13 cellular contexts compared by ENCODE assay signal in genomic region chr7:8232999-8233847, GRCh38. TPM values are rescaled to one million over a fixed set of nuclear protein-coding genes. Genes with fewer than 3 reads are reported as not detected.
A peak's percentile ranks its signal among the peaks of the same experiment; 100 is the strongest.
DNase-seq lines count a peak whose midpoint lies in the region; ATAC-seq lines count a peak whose summit lies in the region.
"Had no signal": no experiment of that assay in that cellular context is flagged by ENCODE, and none has a peak within 500 bp of the region (broad histone marks: within the 10 kb centered on the region; RNA-seq: fewer than 3 reads in every experiment).

No MANE protein-coding gene starts in this region.

- H2BK120ac ChIP-seq in trophoblast cell (ENCODE audit: insufficient read depth, low read length, poor library complexity), result no peak overlapping the region

- no peak overlapping the region for H3K27ac ChIP-seq in trophoblast cell (ENCODE audit: low read depth, low read length)

- H3K4me3 Mint-ChIP-seq in activated naive CD4-positive, alpha-beta T cell treated with anti-CD3 and anti-CD28 coated beads, Interleukin-2, amount 10 ng/mL, durations not matched to agents 7 days and 5 days, result no peak overlapping the region
- H3K4me3 Mint-ChIP-seq in activated T-helper 2 cell treated with anti-CD3 and anti-CD28 coated beads, Interferon-gamma antibody, Interleukin-2, Interleukin-4, amounts not matched to agents 10 μg/mL and 5 μg/mL and 100 μg/mL, durations not matched to agents 14 hours and 24 hours and 36 hours (ENCODE audit: low read depth), result no peak overlapping the region
- H3K4me3 Mint-ChIP-seq in T-cell, result no peak overlapping the region
- H3K4me3 Mint-ChIP-seq: activated naive CD8-positive, alpha-beta T cell treated with anti-CD3 and anti-CD28 coated beads, Interleukin-2, amount 10 ng/mL, durations not matched to agents 7 days and 5 days; nephron progenitor cell had no signal

- ATAC-seq in activated naive CD4-positive, alpha-beta T cell treated with anti-CD3 and anti-CD28 coated beads, Interleukin-2, amount 50 U/mL, for 72 hours, result peak; percentile 72 to 89
- ATAC-seq in HG03095 (IDR thresholded peaks at IDR 0.05; ENCODE audit: unreplicated experiment) (peak; percentile 90), T-cell (replicated peaks in 1 of 4) (no peak), HG03457 (IDR thresholded peaks at IDR 0.05; ENCODE audit: unreplicated experiment) (no peak)

- H3K36me3 ChIP-seq in trophoblast cell (ENCODE audit: control insufficient read depth in 1 of 2, insufficient read depth in 2 of 2, low read length in 2 of 2), result no peaks in the 10 kb centered on the region

- H3K4me3 ChIP-seq in trophoblast cell (ENCODE audit: low read depth, low read length), result no peak overlapping the region

- no peaks in the 10 kb centered on the region for H3K79me1 ChIP-seq in trophoblast cell (ENCODE audit: low read length)

- peaks cover 0 to 2% of the 10 kb centered on the region in 2 experiments for H3K4me1 ChIP-seq in trophoblast cell (ENCODE audit: control insufficient read depth in 1 of 2, insufficient read depth in 2 of 2, low read length in 2 of 2)

- no peaks in the 10 kb centered on the region for H3K9me3 Mint-ChIP-seq in activated naive CD4-positive, alpha-beta T cell treated with anti-CD3 and anti-CD28 coated beads, Interleukin-2, amount 50 U/mL, for 72 hours
- H3K9me3 Mint-ChIP-seq in activated naive CD4-positive, alpha-beta T cell treated with anti-CD3 and anti-CD28 coated beads, Interleukin-2, amount 10 ng/mL, durations not matched to agents 7 days and 5 days, result no peaks in the 10 kb centered on the region
- no peaks in the 10 kb centered on the region for H3K9me3 Mint-ChIP-seq in activated T-helper 2 cell treated with anti-CD3 and anti-CD28 coated beads, Interferon-gamma antibody, Interleukin-2, Interleukin-4, amounts not matched to agents 10 μg/mL and 5 μg/mL and 100 μg/mL, durations not matched to agents 14 hours and 24 hours and 36 hours
- H3K9me3 Mint-ChIP-seq in T-cell, result no peaks in the 10 kb centered on the region
- H3K9me3 Mint-ChIP-seq: activated naive CD8-positive, alpha-beta T cell treated with anti-CD3 and anti-CD28 coated beads, Interleukin-2, amount 10 ng/mL, durations not matched to agents 7 days and 5 days; nephron progenitor cell had no signal

- H3K23ac ChIP-seq in trophoblast cell (ENCODE audit: low read length), result no peak overlapping the region

- intact Hi-C loops in activated T-helper 2 cell treated with anti-CD3 and anti-CD28 coated beads, Interferon-gamma antibody, Interleukin-2, Interleukin-4, amounts not matched to agents 10 μg/mL and 5 μg/mL and 100 μg/mL, durations not matched to agents 14 hours and 24 hours and 36 hours (cut with micrococcal nuclease), result loop anchor here (1.0 kb wide), 1 partner anchor 593 kb away; the partner anchor contains the start of gene UMAD1

- no peak overlapping the region for H3K14ac ChIP-seq in trophoblast cell (ENCODE audit: low read length)

- no peaks in the 10 kb centered on the region for H3K27me3 ChIP-seq in trophoblast cell (ENCODE audit: insufficient read depth, low read length)

- H3K79me2 ChIP-seq in trophoblast cell (ENCODE audit: control insufficient read depth, insufficient read depth, low read length, poor library complexity), result no peaks in the 10 kb centered on the region

- CTCF ChIA-PET in activated naive CD4-positive, alpha-beta T cell treated with anti-CD3 and anti-CD28 coated beads, Interleukin-2, amount 10 ng/mL, durations not matched to agents 7 days and 5 days (lab: Charles Lee), result no interaction called here
- CTCF ChIA-PET in T-cell (lab: Charles Lee), result interaction anchor here in 1 of 2 donors (0.5 kb wide), 1 partner anchor 17 kb away, joined by 6 read pairs; no protein-coding TSS in a partner anchor

- H2AFZ ChIP-seq in trophoblast cell (ENCODE audit: insufficient read depth, low read length, poor library complexity), result no peak overlapping the region

- DNase-seq in activated naive CD4-positive, alpha-beta T cell treated with anti-CD3 and anti-CD28 coated beads, Interleukin-2, amount 50 U/mL, for 72 hours (ENCODE audit: low spot score in 2 of 2), result no peak
- DNase-seq in activated naive CD4-positive, alpha-beta T cell treated with anti-CD3 and anti-CD28 coated beads, Interleukin-2, amount 10 ng/mL, durations not matched to agents 7 days and 5 days, result no peak
- DNase-seq in activated T-helper 2 cell treated with anti-CD3 and anti-CD28 coated beads, Interferon-gamma antibody, Interleukin-2, Interleukin-4, amounts not matched to agents 10 μg/mL and 5 μg/mL and 100 μg/mL, durations not matched to agents 14 hours and 24 hours and 36 hours (ENCODE audit: low spot score), result no peak
- DNase-seq in trophoblast cell, result no peak
- DNase-seq in T-cell, result no peak
- DNase-seq in NCI-H510A (lab: John Stamatoyannopoulos, UW), result no peak
- DNase-seq: activated naive CD8-positive, alpha-beta T cell treated with anti-CD3 and anti-CD28 coated beads, Interleukin-2, amount 10 ng/mL, durations not matched to agents 7 days and 5 days; DMS79 treated with DMSO at 0.1 percent for 48 hours; kidney; NCI-H748 treated with DMSO at 0.1 percent for 48 hours; nephron progenitor cell had no signal

- WGBS in trophoblast cell (ENCODE audit: extremely low coverage, insufficient coverage, insufficient read length), result no CpG with 5 or more reads among the region's 8 CpGs

- peaks cover 15% of the 10 kb centered on the region for H3K27me3 Mint-ChIP-seq in activated naive CD4-positive, alpha-beta T cell treated with anti-CD3 and anti-CD28 coated beads, Interleukin-2, amount 10 ng/mL, durations not matched to agents 7 days and 5 days
- H3K27me3 Mint-ChIP-seq in activated T-helper 2 cell treated with anti-CD3 and anti-CD28 coated beads, Interferon-gamma antibody, Interleukin-2, Interleukin-4, amounts not matched to agents 10 μg/mL and 5 μg/mL and 100 μg/mL, durations not matched to agents 14 hours and 24 hours and 36 hours (ENCODE audit: low read depth), result peaks cover 8% of the 10 kb centered on the region
- H3K27me3 Mint-ChIP-seq in T-cell, result peaks cover 19 to 20% of the 10 kb centered on the region in 2 donors

- H4K91ac ChIP-seq in trophoblast cell (ENCODE audit: low read depth, low read length), result peak overlapping the region; percentile 4

- H3K18ac ChIP-seq in trophoblast cell (ENCODE audit: low read length), result no peak overlapping the region

- no peaks in the 10 kb centered on the region for H3K9me3 ChIP-seq in trophoblast cell (ENCODE audit: insufficient read depth, low read depth, low read length)

- H2AK5ac ChIP-seq in trophoblast cell (ENCODE audit: low read length), result no peak overlapping the region

- no peaks in the 10 kb centered on the region for H3K36me3 Mint-ChIP-seq in activated naive CD4-positive, alpha-beta T cell treated with anti-CD3 and anti-CD28 coated beads, Interleukin-2, amount 50 U/mL, for 72 hours
- H3K36me3 Mint-ChIP-seq in activated naive CD4-positive, alpha-beta T cell treated with anti-CD3 and anti-CD28 coated beads, Interleukin-2, amount 10 ng/mL, durations not matched to agents 7 days and 5 days, result no peaks in the 10 kb centered on the region
- no peaks in the 10 kb centered on the region for H3K36me3 Mint-ChIP-seq in activated T-helper 2 cell treated with anti-CD3 and anti-CD28 coated beads, Interferon-gamma antibody, Interleukin-2, Interleukin-4, amounts not matched to agents 10 μg/mL and 5 μg/mL and 100 μg/mL, durations not matched to agents 14 hours and 24 hours and 36 hours (ENCODE audit: low read depth)
- H3K36me3 Mint-ChIP-seq in T-cell, result no peaks in the 10 kb centered on the region
- H3K36me3 Mint-ChIP-seq: activated naive CD8-positive, alpha-beta T cell treated with anti-CD3 and anti-CD28 coated beads, Interleukin-2, amount 10 ng/mL, durations not matched to agents 7 days and 5 days had no signal

- POLR2A ChIA-PET in T-cell (lab: Charles Lee), result no interaction called here

- H3K9ac ChIP-seq in trophoblast cell (ENCODE audit: low read length), result no peak overlapping the region

- no peak overlapping the region for H3K27ac Mint-ChIP-seq in activated naive CD4-positive, alpha-beta T cell treated with anti-CD3 and anti-CD28 coated beads, Interleukin-2, amount 50 U/mL, for 72 hours
- H3K27ac Mint-ChIP-seq in activated naive CD4-positive, alpha-beta T cell treated with anti-CD3 and anti-CD28 coated beads, Interleukin-2, amount 10 ng/mL, durations not matched to agents 7 days and 5 days, result no peak overlapping the region
- peak overlapping the region; percentile 30 for H3K27ac Mint-ChIP-seq in activated T-helper 2 cell treated with anti-CD3 and anti-CD28 coated beads, Interferon-gamma antibody, Interleukin-2, Interleukin-4, amounts not matched to agents 10 μg/mL and 5 μg/mL and 100 μg/mL, durations not matched to agents 14 hours and 24 hours and 36 hours
- no peak overlapping the region for H3K27ac Mint-ChIP-seq in T-cell
- H3K27ac Mint-ChIP-seq: activated naive CD8-positive, alpha-beta T cell treated with anti-CD3 and anti-CD28 coated beads, Interleukin-2, amount 10 ng/mL, durations not matched to agents 7 days and 5 days; nephron progenitor cell had no signal

- H2BK5ac ChIP-seq in trophoblast cell (ENCODE audit: low read depth, low read length, poor library complexity), result no peak overlapping the region

- no peak overlapping the region for H4K8ac ChIP-seq in trophoblast cell (ENCODE audit: low read depth, low read length)

- H2BK12ac ChIP-seq in trophoblast cell (ENCODE audit: low read length), result no peak overlapping the region

- H4K12ac ChIP-seq in trophoblast cell (ENCODE audit: low read depth, low read length), result no peak overlapping the region

- no peak overlapping the region for H3K4me2 ChIP-seq in trophoblast cell (ENCODE audit: low read length)

- H3K4me1 Mint-ChIP-seq in activated naive CD4-positive, alpha-beta T cell treated with anti-CD3 and anti-CD28 coated beads, Interleukin-2, amount 10 ng/mL, durations not matched to agents 7 days and 5 days, result no peaks in the 10 kb centered on the region
- H3K4me1 Mint-ChIP-seq in activated T-helper 2 cell treated with anti-CD3 and anti-CD28 coated beads, Interferon-gamma antibody, Interleukin-2, Interleukin-4, amounts not matched to agents 10 μg/mL and 5 μg/mL and 100 μg/mL, durations not matched to agents 14 hours and 24 hours and 36 hours (ENCODE audit: low read depth), result peaks cover 14% of the 10 kb centered on the region
- H3K4me1 Mint-ChIP-seq in T-cell, result no peaks in the 10 kb centered on the region
- H3K4me1 Mint-ChIP-seq: activated naive CD8-positive, alpha-beta T cell treated with anti-CD3 and anti-CD28 coated beads, Interleukin-2, amount 10 ng/mL, durations not matched to agents 7 days and 5 days; nephron progenitor cell had no signal

- no peak overlapping the region for H3K4ac ChIP-seq in trophoblast cell (ENCODE audit: low read depth, low read length)

RNA-seq across cellular contexts. Expression of gene ICA1, which starts 28.7 kb away (rescaled TPM):
- total RNA-seq in activated naive CD4-positive, alpha-beta T cell treated with anti-CD3 and anti-CD28 coated beads, Interleukin-2, amount 50 U/mL, for 72 hours, result 1 to 10 TPM in 1 of 2 donors, under 1 TPM in 1; 0.46 to 3.6 TPM
- total RNA-seq in activated T-helper 2 cell treated with anti-CD3 and anti-CD28 coated beads, Interferon-gamma antibody, Interleukin-2, Interleukin-4, amounts not matched to agents 10 μg/mL and 5 μg/mL and 100 μg/mL, durations not matched to agents 14 hours and 24 hours and 36 hours, result 3.9 and 4.8 TPM in 2 replicates
- polyA plus RNA-seq in trophoblast cell (2013), result 11.2 and 11.5 TPM in 2 replicates
- 1 to 10 TPM in 3 of 5 donors, under 1 TPM in 2; 0.82 to 2.4 (median 1.1) TPM for total RNA-seq in T-cell

Comparison
In these comparisons a context has a peak if more than half of its experiments do, and no peak if none do; other contexts are left out.
1. ATAC-seq: peak in activated naive CD4-positive, alpha-beta T cell treated with anti-CD3 and anti-CD28 coated beads, Interleukin-2, amount 50 U/mL, for 72 hours (2 of 2) and HG03095 (single experiment); none in T-cell (0 of 4) and HG03457 (single experiment).